In the genomic region with DNA sequence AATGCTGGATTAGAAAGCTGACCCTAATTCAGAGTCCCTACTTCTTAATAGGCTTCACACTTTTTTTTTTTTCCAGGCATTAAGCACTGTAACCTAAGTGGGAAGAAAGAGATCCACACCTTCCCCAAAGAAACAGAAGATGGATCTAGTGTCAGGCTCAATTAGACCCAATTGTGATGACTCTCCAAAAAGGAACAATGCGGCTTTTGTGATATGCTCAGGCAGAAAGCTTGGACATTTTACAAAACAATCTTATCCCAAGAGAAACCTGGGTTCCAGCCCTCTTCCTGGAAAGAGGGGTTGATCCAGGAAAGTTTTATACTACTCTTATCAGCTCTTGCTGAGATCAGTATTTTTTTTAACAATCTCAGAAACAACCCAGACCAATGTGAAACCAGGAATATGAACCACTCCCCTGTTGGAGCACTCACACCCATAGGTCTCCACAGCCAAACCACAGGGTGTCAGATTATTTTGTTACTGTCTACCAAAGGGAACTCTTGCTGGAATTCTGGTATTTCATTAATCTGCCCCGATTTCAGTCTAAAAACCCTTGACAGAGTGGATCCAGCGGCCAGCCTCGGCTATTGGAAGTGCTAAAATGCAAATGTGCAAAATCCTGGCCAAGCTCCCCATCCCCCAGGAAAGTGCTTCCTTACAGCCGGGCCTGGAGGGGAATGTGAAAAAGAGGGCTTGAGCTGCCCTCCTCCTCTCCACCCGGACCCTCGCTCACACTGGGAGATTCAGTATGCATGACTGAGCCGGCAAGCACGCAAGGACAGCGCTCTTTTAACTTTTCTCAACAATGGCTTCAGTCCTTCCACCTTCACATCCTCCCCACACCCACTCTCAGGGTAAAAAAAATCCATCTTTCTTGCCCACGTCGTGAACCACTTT, we compare ENCODE assay signal across 8 cellular contexts. TPM values are rescaled to one million over a fixed set of nuclear protein-coding genes. Genes with fewer than 3 reads are reported as not detected.
DNase-seq lines count a peak whose midpoint lies in the region; ATAC-seq and TF ChIP-seq lines count a peak whose summit lies in the region.

No MANE protein-coding gene starts in this region.

- peak overlapping the region; percentile 53 for H3K27ac Mint-ChIP-seq in activated CD8-positive, alpha-beta T cell treated with anti-CD3 and anti-CD28 coated beads for 36 hours
- no peak overlapping the region for H3K27ac Mint-ChIP-seq in progenitor cell of endocrine pancreas

- intact Hi-C loops in activated CD8-positive, alpha-beta T cell treated with anti-CD3 and anti-CD28 coated beads for 36 hours (cut with micrococcal nuclease) = loop anchor here (5.0 kb wide), 1 partner anchor 58 kb away; no protein-coding TSS in a partner anchor
- intact Hi-C loops in Right ventricle myocardium superior (cut with DNase I) = no loop called here

- no peak for TF ChIP-seq CTCF in activated CD8-positive, alpha-beta T cell treated with anti-CD3 and anti-CD28 coated beads for 36 hours (IDR thresholded peaks at IDR 0.05)
- TF ChIP-seq CTCF in progenitor cell of endocrine pancreas (IDR thresholded peaks at IDR 0.05; ENCODE audit: unreplicated experiment) = no peak

- DNase-seq in GM04503 (ENCODE audit: low read depth) (peak; percentile 43), Right ventricle myocardium superior (no peak), progenitor cell of endocrine pancreas (ENCODE audit: low spot score, unreplicated experiment) (no peak), SW480 (ENCODE audit: low spot score) (no peak), HK-2 (ENCODE audit: unreplicated experiment) (no peak)
- DNase-seq in activated CD8-positive, alpha-beta T cell treated with anti-CD3 and anti-CD28 coated beads for 36 hours = no peak

- peaks cover 27% of the 10 kb centered on the region for H3K36me3 Mint-ChIP-seq in activated CD8-positive, alpha-beta T cell treated with anti-CD3 and anti-CD28 coated beads for 36 hours (ENCODE audit: low read depth)
- peaks cover 5% of the 10 kb centered on the region for H3K36me3 Mint-ChIP-seq in progenitor cell of endocrine pancreas (ENCODE audit: insufficient read depth)

- CTCF ChIA-PET in activated CD8-positive, alpha-beta T cell treated with anti-CD3 and anti-CD28 coated beads for 36 hours (lab: Charles Lee) = interaction anchor here (1.6 to 5.3 kb wide), 3 partner anchors 15 to 473 kb away, joined by 7 to 52 read pairs (median 17); no protein-coding TSS in a partner anchor

- POLR2A ChIA-PET in activated CD8-positive, alpha-beta T cell treated with anti-CD3 and anti-CD28 coated beads for 36 hours (lab: Charles Lee) = no interaction called here

- no peak for ATAC-seq in activated CD8-positive, alpha-beta T cell treated with anti-CD3 and anti-CD28 coated beads for 36 hours
- ATAC-seq in Right ventricle myocardium superior (ENCODE audit: poor library complexity) (peak; percentile 19), HG03439 (IDR thresholded peaks at IDR 0.05; ENCODE audit: unreplicated experiment) (no peak), HG03139 (IDR thresholded peaks at IDR 0.05; ENCODE audit: unreplicated experiment) (no peak)

- peak overlapping the region; percentile 95 for H3K4me3 Mint-ChIP-seq in activated CD8-positive, alpha-beta T cell treated with anti-CD3 and anti-CD28 coated beads for 36 hours
- peak overlapping the region; percentile 66 for H3K4me3 Mint-ChIP-seq in progenitor cell of endocrine pancreas (ENCODE audit: low read depth)

- H3K4me1 Mint-ChIP-seq in activated CD8-positive, alpha-beta T cell treated with anti-CD3 and anti-CD28 coated beads for 36 hours (ENCODE audit: low read depth) = peaks cover 46% of the 10 kb centered on the region
- H3K4me1 Mint-ChIP-seq in progenitor cell of endocrine pancreas (ENCODE audit: low read depth) = peaks cover 55% of the 10 kb centered on the region

- no peaks in the 10 kb centered on the region for H3K9me3 Mint-ChIP-seq in activated CD8-positive, alpha-beta T cell treated with anti-CD3 and anti-CD28 coated beads for 36 hours
- H3K9me3 Mint-ChIP-seq in progenitor cell of endocrine pancreas (ENCODE audit: low read depth) = no peaks in the 10 kb centered on the region

- H3K27me3 Mint-ChIP-seq in activated CD8-positive, alpha-beta T cell treated with anti-CD3 and anti-CD28 coated beads for 36 hours = no peaks in the 10 kb centered on the region
- H3K27me3 Mint-ChIP-seq in progenitor cell of endocrine pancreas = no peaks in the 10 kb centered on the region

RNA-seq across cellular contexts. Expression of a gene that starts 4.0 kb away (rescaled TPM):
- 10 to 100 TPM; 23.3 to 25.1 TPM for total RNA-seq in activated CD8-positive, alpha-beta T cell treated with anti-CD3 and anti-CD28 coated beads for 36 hours
- total RNA-seq in Right ventricle myocardium superior (7.0 TPM), progenitor cell of endocrine pancreas (33.9 and 37.7 TPM in 2 replicates)

RNA-seq across cellular contexts. Expression of a gene that starts 38.7 kb away (rescaled TPM):
- total RNA-seq in activated CD8-positive, alpha-beta T cell treated with anti-CD3 and anti-CD28 coated beads for 36 hours = not detected
- total RNA-seq in Right ventricle myocardium superior (3.2 TPM), progenitor cell of endocrine pancreas (8.9 and 10.1 TPM in 2 replicates)
